8 cellular contexts compared by ENCODE assay signal in the genomic region with DNA sequence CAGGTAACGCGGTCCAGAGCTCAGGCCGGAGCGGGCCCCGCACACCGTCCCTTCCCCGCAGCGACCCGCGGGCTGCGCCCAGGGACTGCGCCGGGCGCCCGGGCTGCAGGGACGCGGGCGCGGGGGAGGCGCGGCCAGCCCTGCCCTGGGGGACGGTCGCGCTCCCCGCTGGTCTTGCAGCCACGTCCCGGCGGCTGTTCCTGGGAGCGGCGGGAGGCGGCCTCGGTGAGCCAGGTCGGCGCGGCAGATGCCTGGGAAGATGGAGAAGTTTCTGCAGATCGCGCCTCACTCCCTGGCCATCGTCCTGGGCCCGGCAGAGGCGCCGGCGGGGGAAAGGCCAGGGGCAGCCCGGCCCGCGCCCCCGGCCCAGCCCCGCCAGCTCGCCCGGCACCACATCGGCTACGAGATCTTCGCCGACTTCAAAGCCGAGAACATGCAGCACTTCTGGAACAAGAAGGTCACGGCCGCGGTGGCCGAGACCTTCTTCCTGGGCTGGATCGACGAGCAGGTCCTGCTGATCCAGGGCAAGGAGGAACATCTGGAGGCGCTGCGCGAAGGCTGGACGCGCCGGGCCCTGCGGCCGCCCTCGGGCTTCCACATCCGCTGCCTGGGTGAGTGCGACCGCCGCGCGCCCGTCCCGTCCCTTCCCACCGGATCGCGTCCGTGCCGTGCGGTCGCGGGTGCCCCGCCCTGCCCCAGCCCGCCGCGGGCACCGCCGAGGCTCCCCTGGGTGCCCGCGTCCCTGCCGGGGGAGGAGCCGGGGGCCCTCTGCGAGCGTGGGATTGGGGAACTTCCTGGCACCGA.
A peak's percentile ranks its signal among the peaks of the same experiment; 100 is the strongest.
DNase-seq lines count a peak whose midpoint lies in the region; ATAC-seq and TF ChIP-seq lines count a peak whose summit lies in the region.

No MANE protein-coding gene starts in this region.

- H3K27me3 Mint-ChIP-seq in stimulated activated naive B cell treated with anti-CD40 and anti-IgM and Interleukin-4, amounts not matched to agents 10 μg/mL and 1 μg/mL and 100 μg/mL, for 72 hours: peaks cover 40 to 57% of the 10 kb centered on the region in 2 donors

- in situ Hi-C loops in ACHN (cut with HindIII; ENCODE audit: low pct_ligation_motif_present, low pct_unique_long_range_greater_than_20kb, low sequenced_read_pairs) (no loop called here), brain microvascular endothelial cell (cut with HindIII; ENCODE audit: low pct_ligation_motif_present, low sequenced_read_pairs) (no loop called here), G401 (cut with HindIII; ENCODE audit: low sequenced_read_pairs) (no loop called here)

- TF ChIP-seq CTCF in brain microvascular endothelial cell (IDR thresholded peaks at IDR 0.05; ENCODE audit: low read depth, low read length, missing control alignments): no peak

- ATAC-seq in stimulated activated naive B cell treated with anti-CD40 and anti-IgM and Interleukin-4, amounts not matched to agents 10 μg/mL and 1 μg/mL and 100 μg/mL, for 72 hours (replicated peaks): peak in 1 of 2 donors; percentile 48
- ATAC-seq in GM18502 (IDR thresholded peaks at IDR 0.05; ENCODE audit: poor library complexity, unreplicated experiment): no peak

- H3K4me3 Mint-ChIP-seq in stimulated activated naive B cell treated with anti-CD40 and anti-IgM and Interleukin-4, amounts not matched to agents 10 μg/mL and 1 μg/mL and 100 μg/mL, for 72 hours: peak overlapping the region; percentile 47 to 49

- peaks cover 13 to 14% of the 10 kb centered on the region in 2 donors for H3K9me3 Mint-ChIP-seq in stimulated activated naive B cell treated with anti-CD40 and anti-IgM and Interleukin-4, amounts not matched to agents 10 μg/mL and 1 μg/mL and 100 μg/mL, for 72 hours

- no peaks in the 10 kb centered on the region for H3K36me3 Mint-ChIP-seq in stimulated activated naive B cell treated with anti-CD40 and anti-IgM and Interleukin-4, amounts not matched to agents 10 μg/mL and 1 μg/mL and 100 μg/mL, for 72 hours

- no peaks in the 10 kb centered on the region for H3K36me3 ChIP-seq in brain microvascular endothelial cell (replicated peaks)

- H3K27ac Mint-ChIP-seq in stimulated activated naive B cell treated with anti-CD40 and anti-IgM and Interleukin-4, amounts not matched to agents 10 μg/mL and 1 μg/mL and 100 μg/mL, for 72 hours: no peak overlapping the region

- peaks cover 3 to 6% of the 10 kb centered on the region in 2 donors for H3K4me1 Mint-ChIP-seq in stimulated activated naive B cell treated with anti-CD40 and anti-IgM and Interleukin-4, amounts not matched to agents 10 μg/mL and 1 μg/mL and 100 μg/mL, for 72 hours

- DNase-seq in ACHN (peak; percentile 24), HK-2 (ENCODE audit: unreplicated experiment) (peak; percentile 60), brain microvascular endothelial cell (no peak), islet precursor cell (peak; percentile 84), G401 (ENCODE audit: low spot score) (no peak)
- DNase-seq in stimulated activated naive B cell treated with anti-CD40 and anti-IgM and Interleukin-4, amounts not matched to agents 10 μg/mL and 1 μg/mL and 100 μg/mL, for 72 hours: no peak
- no peak for DNase-seq in activated effector memory CD4-positive, alpha-beta T cell treated with Interleukin-2 at 50 U/mL for 16 hours

- peaks cover 31% of the 10 kb centered on the region for H3K27me3 ChIP-seq in brain microvascular endothelial cell (replicated peaks)

- no peak overlapping the region for H3K27ac ChIP-seq in brain microvascular endothelial cell

- H3K4me3 ChIP-seq in brain microvascular endothelial cell (ENCODE audit: low read depth, low read length): peak overlapping the region; percentile 39

Comparison
In these comparisons a context has a peak if more than half of its experiments do, and no peak if none do; other contexts are left out.
1. DNase-seq: peak in ACHN (single experiment), HK-2 (single experiment) and islet precursor cell (single experiment); none in brain microvascular endothelial cell (single experiment), stimulated activated naive B cell treated with anti-CD40 and anti-IgM and Interleukin-4, amounts not matched to agents 10 μg/mL and 1 μg/mL and 100 μg/mL, for 72 hours (single experiment), G401 (single experiment) and activated effector memory CD4-positive, alpha-beta T cell treated with Interleukin-2 at 50 U/mL for 16 hours (single experiment).